9 cellular contexts compared by ENCODE assay signal in the genomic region with DNA sequence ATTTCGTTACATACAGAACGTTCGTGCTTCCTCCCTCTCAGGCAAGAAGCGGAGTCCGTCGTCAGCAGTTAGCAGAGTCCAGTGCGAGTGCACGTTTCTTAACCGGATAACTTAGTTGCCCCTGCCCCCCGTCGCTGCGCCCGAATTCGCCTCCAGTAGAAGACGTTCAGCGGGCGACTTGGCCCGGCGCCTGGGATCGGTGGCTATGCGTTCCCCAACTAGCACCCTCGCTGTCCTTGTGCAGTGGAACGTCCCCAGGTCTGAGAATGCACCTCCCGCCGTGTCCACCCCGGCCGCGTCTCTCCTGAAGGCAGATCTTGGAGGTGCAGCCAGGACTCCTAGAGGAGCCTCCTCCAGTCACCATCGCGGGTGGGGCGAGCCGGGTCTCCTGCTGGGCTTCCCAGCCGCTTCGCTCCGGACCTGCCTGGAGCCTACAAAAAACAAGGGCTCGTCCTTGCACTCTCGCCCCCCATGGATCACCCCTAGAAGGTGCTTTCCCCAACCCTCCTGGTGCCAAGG. TPM values are rescaled to one million over a fixed set of nuclear protein-coding genes. Genes with fewer than 3 reads are reported as not detected.
DNase-seq lines count a peak whose midpoint lies in the region; ATAC-seq, FAIRE-seq and TF ChIP-seq lines count a peak whose summit lies in the region.
"Had no signal": no experiment of that assay in that cellular context is flagged by ENCODE, and none has a peak within 500 bp of the region (broad histone marks: within the 10 kb centered on the region; RNA-seq: fewer than 3 reads in every experiment).

No MANE protein-coding gene starts in this region.

- POLR2A ChIA-PET in HepG2 (lab: Yijun Ruan, JAX), result no interaction called here
- POLR2A ChIA-PET in CD4-positive, alpha-beta memory T cell (lab: Charles Lee; ENCODE audit: partially characterized antibody), result no interaction called here

- H3K27ac ChIP-seq in ascending aorta (no peak overlapping the region), HepG2 (ENCODE audit: extremely low read length, insufficient read depth, low read length) (no peak overlapping the region), thyroid gland (peak overlapping the region in 1 of 3 donors; percentile 13)
- H3K27ac ChIP-seq in CD4-positive, alpha-beta memory T cell (ENCODE audit: low read depth, low read length), result no peak overlapping the region

- BruUV-seq in HepG2 (replicated peaks; lab: Mats Ljungman, UMichigan), result no TSS peak

- FAIRE-seq in HepG2 (lab: Jason Lieb, UNC) (no peak), frontal cortex (lab: Jason Lieb, UNC) (no peak)

- H3K36me3 ChIP-seq in ascending aorta (no peaks in the 10 kb centered on the region), HepG2 (replicated peaks in 1 of 2; ENCODE audit: control insufficient read depth in 1 of 2, insufficient read depth in 2 of 2, low read length in 2 of 2) (no peaks in the 10 kb centered on the region), thyroid gland (no peaks in the 10 kb centered on the region)
- H3K36me3 ChIP-seq in CD4-positive, alpha-beta memory T cell (ENCODE audit: insufficient read depth, low read length), result no peaks in the 10 kb centered on the region

- H3K4me3 ChIP-seq in ascending aorta (peak overlapping the region; percentile 28 to 58), HepG2 (replicated peaks in 1 of 3; ENCODE audit: insufficient read depth in 1 of 3, low read depth in 2 of 3, low read length in 3 of 3) (no peak overlapping the region), thyroid gland (replicated peaks in 1 of 3) (peak overlapping the region; percentile 17 to 36 (median 24))
- H3K4me3 ChIP-seq in CD4-positive, alpha-beta memory T cell (ENCODE audit: low read length in 2 of 2), result no peak overlapping the region

- TF ChIP-seq EP300 in HepG2 (IDR thresholded peaks at IDR 0.05; ENCODE audit: low read depth in 2 of 2, low read length in 2 of 2), result no peak
- no peak for TF ChIP-seq EP300 in HepG2 (CRISPR knock-in tag; IDR thresholded peaks at IDR 0.05; ENCODE audit: borderline replicate concordance)

- H3K27ac Mint-ChIP-seq in CD4-positive, alpha-beta memory T cell, result no peak overlapping the region

- intact Hi-C loops in ascending aorta (cut with DNase I) (no loop called here), HepG2 (cut with micrococcal nuclease; ENCODE audit: unreplicated experiment) (no loop called here), thyroid gland (cut with DNase I) (no loop called here)
- intact Hi-C loops in CD4-positive, alpha-beta memory T cell (cut with micrococcal nuclease), result no loop called here

- H4K20me1 ChIP-seq in HepG2 (ENCODE audit: insufficient read depth, low read length), result no peaks in the 10 kb centered on the region

- TF ChIP-seq RAD21 in HepG2 (CRISPR knock-in tag; IDR thresholded peaks at IDR 0.05), result no peak

- ATAC-seq in HepG2, result peak; percentile 47

- no peak overlapping the region for H2AFZ ChIP-seq in HepG2 (ENCODE audit: low read length)

- H3K36me3 Mint-ChIP-seq in CD4-positive, alpha-beta memory T cell, result no peaks in the 10 kb centered on the region

- DNase-seq in M059J (ENCODE audit: low read depth), result peak; percentile 3
- no peak for DNase-seq in ascending aorta (ENCODE audit: low spot score in 2 of 2)
- DNase-seq in HepG2 (ENCODE audit: low spot score), result no peak
- peak; percentile 41 to 59 for DNase-seq in thyroid gland
- no peak for DNase-seq in frontal cortex (ENCODE audit: low spot score in 2 of 2)
- no peak for DNase-seq in CD4-positive, alpha-beta memory T cell
- no peak for DNase-seq in GM13977 (ENCODE audit: low spot score)
- DNase-seq: activated CD4-positive, CD25-positive, alpha-beta regulatory T cell had no signal

- TF ChIP-seq CTCF in ascending aorta (IDR thresholded peaks at IDR 0.05) (no peak), HepG2 (CRISPR knock-in tag; IDR thresholded peaks at IDR 0.05) (no peak), thyroid gland (IDR thresholded peaks at IDR 0.05) (no peak), GM13977 (IDR thresholded peaks at IDR 0.05; ENCODE audit: extremely low read depth, insufficient read depth, missing control alignments) (no peak)

- H3K79me2 ChIP-seq in HepG2 (ENCODE audit: insufficient read depth, low read length), result no peaks in the 10 kb centered on the region

- in situ Hi-C loops in HepG2 (cut with HindIII; ENCODE audit: extremely low pct_ligation_motif_present, low pct_unique_long_range_greater_than_20kb), result no loop called here
- in situ Hi-C loops in GM13977 (cut with MboI; ENCODE audit: low pct_unique_long_range_greater_than_20kb, low sequenced_read_pairs, unreplicated experiment), result no loop called here

- TF ChIP-seq POLR2A in HepG2 (IDR thresholded peaks at IDR 0.05; ENCODE audit: insufficient read depth in 1 of 2, low read depth in 2 of 2, low read length in 2 of 2) (no peak), thyroid gland (IDR thresholded peaks at IDR 0.05) (no peak)

- H3K4me2 ChIP-seq in HepG2 (ENCODE audit: low read depth, low read length), result no peak overlapping the region

- peaks cover 0 to 12% (median 4%) of the 10 kb centered on the region in 8 donors for H3K9me3 Mint-ChIP-seq in CD4-positive, alpha-beta memory T cell

- no peak overlapping the region for H3K4me3 Mint-ChIP-seq in CD4-positive, alpha-beta memory T cell

- 24% methylated on average over 28 of the region's 37 CpGs for WGBS in HepG2 (ENCODE audit: low lambda C conversion rate)
- 3 to 4% methylated on average over 23 to 24 of the region's 37 CpGs for WGBS in thyroid gland, 2 donors

- H3K4me1 ChIP-seq in ascending aorta (peaks cover 0 to 6% of the 10 kb centered on the region in 2 donors), HepG2 (ENCODE audit: insufficient read depth, low read length) (no peaks in the 10 kb centered on the region), thyroid gland (peaks cover 16 to 20% of the 10 kb centered on the region in 2 donors)
- H3K4me1 ChIP-seq in CD4-positive, alpha-beta memory T cell (ENCODE audit: insufficient read depth, low read length), result no peaks in the 10 kb centered on the region

- H3K9ac ChIP-seq in HepG2 (ENCODE audit: insufficient read depth, low read depth, low read length), result no peak overlapping the region

- H3K4me1 Mint-ChIP-seq in CD4-positive, alpha-beta memory T cell, result peaks cover 0 to 15% (median 5%) of the 10 kb centered on the region in 4 donors

- H3K27me3 ChIP-seq in ascending aorta (no peaks in the 10 kb centered on the region), HepG2 (ENCODE audit: control insufficient read depth in 1 of 2, insufficient read depth in 2 of 2, low read length in 2 of 2) (peaks cover 5 to 47% of the 10 kb centered on the region in 2 experiments; a peak in 4 of 5 replicates), thyroid gland (no peaks in the 10 kb centered on the region)
- peaks cover 4% of the 10 kb centered on the region for H3K27me3 ChIP-seq in CD4-positive, alpha-beta memory T cell (ENCODE audit: insufficient read depth, low read length)

- CTCF ChIA-PET in HepG2 (lab: Yijun Ruan, JAX; ENCODE audit: low intra/inter-chr PET ratio, low total read pairs), result no interaction called here
- CTCF ChIA-PET in CD4-positive, alpha-beta memory T cell (lab: Charles Lee; ENCODE audit: partially characterized antibody), result no interaction called here

- H3K9me3 ChIP-seq in ascending aorta (no peaks in the 10 kb centered on the region), HepG2 (ENCODE audit: low read length) (no peaks in the 10 kb centered on the region), thyroid gland (no peaks in the 10 kb centered on the region)
- H3K9me3 ChIP-seq in CD4-positive, alpha-beta memory T cell (ENCODE audit: control insufficient read depth in 1 of 2, low read length in 2 of 2), result no peaks in the 10 kb centered on the region

- H3K27me3 Mint-ChIP-seq in CD4-positive, alpha-beta memory T cell, result peaks cover 37 to 40% of the 10 kb centered on the region in 2 donors

TF ChIP-seq in HepG2, 621 proteins besides CTCF, POLR2A, EP300 and RAD21 (continues in another document):
- no peak for TF ChIP-seq ZFP36 (IDR thresholded peaks at IDR 0.05; ENCODE audit: borderline replicate concordance, low read depth, low read length, partially characterized antibody)

RNA-seq across cellular contexts. Expression of a gene that starts 0.9 kb away (rescaled TPM):
- total RNA-seq in M059J (2014; rRNA removed; shearing (Covaris generic)), result 0.02 TPM in 1 of 2 replicates, not detected in the other
- not detected for total RNA-seq in ascending aorta
- not detected in 2 replicates for total RNA-seq in HepG2 (2016; rRNA removed; fragmentation: Illumina TruSeq; extraction: Trizol)
- not detected in 2 replicates for total RNA-seq in HepG2 (2016; cell fraction: cytosol; rRNA removed; fragmentation: Illumina TruSeq; extraction: Trizol; ENCODE audit: low read depth)
- not detected in 2 replicates for total RNA-seq in HepG2 (2016; cell fraction: insoluble cytoplasmic fraction; rRNA removed; fragmentation: Illumina TruSeq; extraction: Trizol)
- total RNA-seq in HepG2 (2016; cell fraction: membrane; rRNA removed; fragmentation: Illumina TruSeq; extraction: Trizol), result not detected in 2 replicates
- not detected in 2 replicates for total RNA-seq in HepG2 (2016; cell fraction: nucleus; rRNA removed; fragmentation: Illumina TruSeq; extraction: Trizol)
- polyA plus RNA-seq in HepG2 (2011; rRNA removed), result not detected in 2 replicates
- not detected in 2 replicates for polyA plus RNA-seq in HepG2 (2011; cell fraction: cytosol; rRNA removed)
- polyA plus RNA-seq in HepG2 (2011; cell fraction: nucleus; rRNA removed), result not detected in 2 replicates
- polyA plus RNA-seq in HepG2 (2012), result not detected in 2 replicates
- not detected in 2 replicates for polyA plus RNA-seq in HepG2 (2016; cell fraction: cytosol; fragmentation: Illumina TruSeq; extraction: Trizol; ENCODE audit: low read depth)
- not detected in 2 replicates for polyA plus RNA-seq in HepG2 (2016; cell fraction: insoluble cytoplasmic fraction; fragmentation: Illumina TruSeq; extraction: Trizol; ENCODE audit: low read depth)
- not detected in 2 replicates for polyA plus RNA-seq in HepG2 (2016; cell fraction: membrane; fragmentation: Illumina TruSeq; extraction: Trizol; ENCODE audit: low read depth)
- polyA plus RNA-seq in HepG2 (2016; cell fraction: nucleus; fragmentation: Illumina TruSeq; extraction: Trizol; ENCODE audit: insufficient read depth, low read depth), result not detected in 2 replicates
- polyA minus RNA-seq in HepG2 (2011; rRNA and poly(A)+ RNA removed; ENCODE audit: low replicate concordance), result not detected in 2 replicates
- polyA minus RNA-seq in HepG2 (2011; cell fraction: cytosol; rRNA and poly(A)+ RNA removed), result not detected in 2 replicates
- polyA minus RNA-seq in HepG2 (2011; cell fraction: nucleus; rRNA and poly(A)+ RNA removed), result not detected in 2 replicates
- total RNA-seq in thyroid gland, result 100 to 1,000 TPM in 2 of 4 donors, 10 to 100 TPM in 2; 43.2 to 242 (median 112) TPM
- total RNA-seq in frontal cortex, result 15.9 TPM
- not detected for total RNA-seq in CD4-positive, alpha-beta memory T cell
- polyA plus RNA-seq in CD4-positive, alpha-beta memory T cell, result not detected
- total RNA-seq: LHCN-M2 had no signal

Comparison
In these comparisons a context has a peak if more than half of its experiments do, and no peak if none do; other contexts are left out.
1. DNase-seq: peak in M059J (single experiment) and thyroid gland (2 of 2); none in ascending aorta (0 of 2), HepG2 (single experiment), frontal cortex (0 of 2), CD4-positive, alpha-beta memory T cell (0 of 5) and GM13977 (single experiment).
2. H3K4me3 ChIP-seq: peak in ascending aorta (2 of 2) and thyroid gland (3 of 3); none in HepG2 (0 of 3) and CD4-positive, alpha-beta memory T cell (0 of 2).
3. RNA of a gene that starts 0.9 kb away (total RNA-seq): 43.2 to 242 TPM in thyroid gland and 15.9 TPM in frontal cortex (single experiment); 0.02 TPM in M059J, not detected in ascending aorta (single experiment), not detected in HepG2 and not detected in CD4-positive, alpha-beta memory T cell; every median in the first group is over 10 times any median in the second.